Comparison of ENCODE assay signal across 8 cellular contexts in the genomic region with DNA sequence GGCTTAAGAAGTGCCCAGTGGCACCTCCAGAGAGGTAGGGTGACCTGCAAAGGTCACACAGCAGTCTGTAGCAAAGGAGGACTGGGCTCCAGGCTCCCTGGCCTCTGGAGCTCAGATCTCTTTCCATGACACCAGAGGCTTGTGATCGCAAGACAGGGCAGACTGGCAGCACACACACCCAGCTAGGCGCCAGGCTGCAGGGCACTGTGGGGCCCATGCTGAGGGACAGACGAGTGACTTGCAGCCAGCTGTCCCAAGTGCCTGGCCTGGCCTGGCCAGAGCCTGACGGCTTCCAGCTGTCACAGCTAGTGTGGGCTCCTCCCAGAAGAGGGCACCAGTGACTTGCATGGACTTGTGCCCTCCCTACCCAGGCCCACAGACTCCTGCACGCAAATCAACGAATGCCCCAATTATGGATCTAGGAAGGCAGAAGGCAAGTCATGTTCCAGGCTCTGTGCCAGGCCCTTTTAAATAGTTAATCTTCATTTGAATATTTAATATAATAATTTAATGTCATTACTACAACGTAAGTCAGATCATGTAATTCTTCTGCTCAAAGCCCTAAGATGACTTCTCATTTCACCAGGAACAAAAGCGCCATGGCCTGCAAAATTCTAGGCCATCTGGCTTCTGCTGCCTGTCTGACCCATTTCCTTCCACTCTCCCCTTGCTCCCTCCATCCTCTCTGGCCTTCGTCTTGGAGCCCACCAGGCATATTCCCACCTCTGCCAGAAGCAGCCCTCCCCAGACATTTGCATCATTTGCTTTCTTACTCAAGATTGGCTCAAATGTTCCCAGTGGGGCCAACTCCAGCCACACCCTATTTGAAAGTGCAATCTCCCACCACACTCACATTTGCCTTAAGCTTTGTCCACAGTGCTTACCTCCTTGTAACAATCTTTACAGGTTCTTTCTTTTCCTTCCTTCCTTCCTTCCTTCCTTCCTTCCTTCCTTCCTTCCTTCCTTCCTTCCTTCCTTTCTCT. TPM values are rescaled to one million over a fixed set of nuclear protein-coding genes. Genes with fewer than 3 reads are reported as not detected.
DNase-seq lines count a peak whose midpoint lies in the region; ATAC-seq, FAIRE-seq and TF ChIP-seq lines count a peak whose summit lies in the region.

No MANE protein-coding gene starts in this region.

- no peak for FAIRE-seq in endothelial cell of umbilical vein (lab: Jason Lieb, UNC)
- FAIRE-seq in GM12891 (lab: Jason Lieb, UNC): no peak

- intact Hi-C loops in endothelial cell of umbilical vein (cut with micrococcal nuclease) (loop anchor here (1.0 kb wide), 1 partner anchor 13 kb away; the partner anchor contains the start of gene DES), prostate gland (cut with DNase I) (loop anchor here (1.0 kb wide), 1 partner anchor 26 kb away; no protein-coding TSS in a partner anchor)

- no peak overlapping the region for H3K9ac ChIP-seq in endothelial cell of umbilical vein (replicated peaks; ENCODE audit: extremely low read depth, insufficient read depth, low read length)

- H3K9me1 ChIP-seq in endothelial cell of umbilical vein (replicated peaks; ENCODE audit: control insufficient read depth, extremely low read depth, insufficient read depth, low read length): no peaks in the 10 kb centered on the region

- peak; percentile 23 for TF ChIP-seq CTCF in GM10266 (IDR thresholded peaks at IDR 0.05; ENCODE audit: control insufficient read depth, insufficient read depth, low read depth, missing control alignments)
- peak in 1 of 2 donors; percentile 40 for TF ChIP-seq CTCF in endothelial cell of umbilical vein (IDR thresholded peaks at IDR 0.05; ENCODE audit: extremely low read depth in 1 of 2, insufficient read depth in 1 of 2, low read depth in 1 of 2, low read length in 2 of 2)
- TF ChIP-seq CTCF in prostate gland (IDR thresholded peaks at IDR 0.05): peak in 3 of 4 experiments; percentile 8 to 50 (median 36)

- ATAC-seq in HG03378 (IDR thresholded peaks at IDR 0.05; ENCODE audit: unreplicated experiment) (no peak), HG02938 (IDR thresholded peaks at IDR 0.05; ENCODE audit: unreplicated experiment) (no peak)

- H3K4me1 ChIP-seq in endothelial cell of umbilical vein (ENCODE audit: control insufficient read depth, extremely low read depth, insufficient read depth, low read length) (no peaks in the 10 kb centered on the region), prostate gland (replicated peaks) (no peaks in the 10 kb centered on the region)

- no peak overlapping the region for H2AFZ ChIP-seq in endothelial cell of umbilical vein (ENCODE audit: low read depth, low read length)

- DNase-seq in GM10266 (ENCODE audit: extremely low spot score) (no peak), NCI-H69 (lab: John Stamatoyannopoulos, UW) (peak; percentile 38), endothelial cell of umbilical vein (ENCODE audit: low read depth, low spot score) (peak; percentile 27), prostate gland (ENCODE audit: low spot score) (no peak), mucosa of gallbladder (ENCODE audit: low spot score) (no peak), GM12891 (ENCODE audit: insufficient read length, low spot score) (no peak)

- CTCF ChIA-PET in endothelial cell of umbilical vein (lab: Charles Lee): interaction anchor here (0.9 to 1.6 kb wide), 6 partner anchors 28 to 212 kb away, joined by 3 to 25 read pairs (median 5); a partner anchor contains a TSS

- no peaks in the 10 kb centered on the region for H3K79me2 ChIP-seq in endothelial cell of umbilical vein (ENCODE audit: control insufficient read depth, insufficient read depth, low read length)

- WGBS in prostate gland: 41% methylated on average over 9 of the region's 9 CpGs

- no peaks in the 10 kb centered on the region for H4K20me1 ChIP-seq in endothelial cell of umbilical vein (replicated peaks; ENCODE audit: control insufficient read depth, extremely low read depth, insufficient read depth, low read length)

- no peak overlapping the region for H3K27ac ChIP-seq in endothelial cell of umbilical vein (ENCODE audit: insufficient read depth, low read depth, low read length)
- no peak overlapping the region for H3K27ac ChIP-seq in prostate gland

- TF ChIP-seq POLR2A in endothelial cell of umbilical vein (IDR thresholded peaks at IDR 0.05; ENCODE audit: low read depth, low read length) (no peak), prostate gland (IDR thresholded peaks at IDR 0.05) (no peak), GM12891 (IDR thresholded peaks at IDR 0.05; ENCODE audit: low read depth, low read length) (no peak)

- H3K4me2 ChIP-seq in endothelial cell of umbilical vein (ENCODE audit: insufficient read depth, low read length): no peak overlapping the region

- dilution Hi-C loops in endothelial cell of umbilical vein (cut with MboI; ENCODE audit: extremely low pct_ligation_motif_present, low sequenced_read_pairs): no loop called here

- no peaks in the 10 kb centered on the region for H3K9me3 ChIP-seq in endothelial cell of umbilical vein (replicated peaks; ENCODE audit: control insufficient read depth, insufficient read depth, low read length)
- H3K9me3 ChIP-seq in prostate gland: no peaks in the 10 kb centered on the region

- H3K36me3 ChIP-seq in endothelial cell of umbilical vein (ENCODE audit: control insufficient read depth in 2 of 2, extremely low read depth in 1 of 2, insufficient read depth in 2 of 2, low read length in 2 of 2): no peaks in the 10 kb centered on the region
- H3K36me3 ChIP-seq in prostate gland: no peaks in the 10 kb centered on the region

- BruUV-seq in endothelial cell of umbilical vein (replicated peaks; lab: Mats Ljungman, UMichigan): no TSS peak

- H3K27me3 ChIP-seq in endothelial cell of umbilical vein (ENCODE audit: control insufficient read depth in 2 of 2, insufficient read depth in 2 of 2, low read length in 2 of 2): peaks cover 16 to 20% of the 10 kb centered on the region in 2 experiments
- no peaks in the 10 kb centered on the region for H3K27me3 ChIP-seq in prostate gland (replicated peaks; ENCODE audit: insufficient read depth)

- H3K4me3 ChIP-seq in endothelial cell of umbilical vein (replicated peaks in 1 of 3; ENCODE audit: insufficient read depth in 1 of 3, low read depth in 1 of 3, low read length in 3 of 3) (no peak overlapping the region), prostate gland (no peak overlapping the region)

- POLR2A ChIA-PET in endothelial cell of umbilical vein (lab: Charles Lee): interaction anchor here (0.6 kb wide), 1 partner anchor 42 kb away, joined by 3 read pairs; no protein-coding TSS in a partner anchor

TF ChIP-seq in endothelial cell of umbilical vein, 7 proteins besides CTCF, POLR2A, EP300 and RAD21 (continues in another document):
- TF ChIP-seq EZH2 (IDR thresholded peaks at IDR 0.05; ENCODE audit: borderline replicate concordance, low read depth, low read length, severe bottlenecking): no peak
- no peak for TF ChIP-seq GATA2 (IDR thresholded peaks at IDR 0.05; ENCODE audit: insufficient read depth, insufficient read length, low read depth, low read length)
- no peak for TF ChIP-seq POLR2AphosphoS5 (IDR thresholded peaks at IDR 0.05; ENCODE audit: insufficient read depth, low read depth, low read length)
- TF ChIP-seq JUN (IDR thresholded peaks at IDR 0.05; ENCODE audit: borderline replicate concordance, insufficient read depth, insufficient read length, low read depth): no peak

TF ChIP-seq in GM12891, 5 proteins besides CTCF, POLR2A, EP300 and RAD21:
- TF ChIP-seq POLR2AphosphoS5 (IDR thresholded peaks at IDR 0.05; ENCODE audit: low read depth, low read length): no peak
- no peak for TF ChIP-seq TAF1 (IDR thresholded peaks at IDR 0.05; ENCODE audit: low read depth, low read length)
- TF ChIP-seq POU2F2 (IDR thresholded peaks at IDR 0.05; ENCODE audit: low read depth, low read length): no peak
- no peak for TF ChIP-seq SPI1 (IDR thresholded peaks at IDR 0.05; ENCODE audit: low read depth, low read length)
- TF ChIP-seq PAX5 (IDR thresholded peaks at IDR 0.05; ENCODE audit: insufficient read depth, low read length, severe bottlenecking): no peak

RNA-seq across cellular contexts. Expression of gene SPEG, which starts 3.7 kb away (rescaled TPM):
- 0.21 and 0.84 TPM in 2 replicates for total RNA-seq in endothelial cell of umbilical vein
- 3.5 TPM in 2 replicates for polyA plus RNA-seq in endothelial cell of umbilical vein
- polyA plus RNA-seq in endothelial cell of umbilical vein (2011; cell fraction: cytosol; rRNA removed): 0.94 and 2.1 TPM in 2 replicates
- 18.2 and 18.7 TPM in 2 replicates for polyA plus RNA-seq in endothelial cell of umbilical vein (2011; cell fraction: nucleus; rRNA removed)
- polyA plus RNA-seq in endothelial cell of umbilical vein (2012): 1.0 and 2.6 TPM in 2 replicates
- polyA minus RNA-seq in endothelial cell of umbilical vein: 3.6 and 5.6 TPM in 2 replicates
- polyA minus RNA-seq in endothelial cell of umbilical vein (2011; cell fraction: cytosol; rRNA and poly(A)+ RNA removed): 1.7 TPM
- polyA minus RNA-seq in endothelial cell of umbilical vein (2011; cell fraction: nucleus; rRNA and poly(A)+ RNA removed): 4.4 and 11.4 TPM in 2 replicates
- total RNA-seq in prostate gland: 10 to 100 TPM; 30.7 to 53.4 TPM
- total RNA-seq in mucosa of gallbladder: 80.5 TPM
- not detected for polyA plus RNA-seq in GM12891 (2012; ENCODE audit: low read depth, missing spikeins)

RNA-seq across cellular contexts. Expression of gene DES, which starts 12.7 kb away (rescaled TPM):
- not detected in 2 replicates for total RNA-seq in endothelial cell of umbilical vein
- polyA plus RNA-seq in endothelial cell of umbilical vein: not detected in 2 replicates
- polyA plus RNA-seq in endothelial cell of umbilical vein (2011; cell fraction: cytosol; rRNA removed): not detected in 2 replicates
- not detected in 2 replicates for polyA plus RNA-seq in endothelial cell of umbilical vein (2011; cell fraction: nucleus; rRNA removed)
- polyA plus RNA-seq in endothelial cell of umbilical vein (2012): not detected in 2 replicates
- 1.7 TPM in 1 of 2 replicates, not detected in the other for polyA minus RNA-seq in endothelial cell of umbilical vein
- 1.1 TPM for polyA minus RNA-seq in endothelial cell of umbilical vein (2011; cell fraction: cytosol; rRNA and poly(A)+ RNA removed)
- not detected in 2 replicates for polyA minus RNA-seq in endothelial cell of umbilical vein (2011; cell fraction: nucleus; rRNA and poly(A)+ RNA removed)
- total RNA-seq in prostate gland: 1,000 to 10,000 TPM; 1,584 to 1,742 TPM
- total RNA-seq in mucosa of gallbladder: 3,602 TPM
- not detected for polyA plus RNA-seq in GM12891 (2012; ENCODE audit: low read depth, missing spikeins)

RNA-seq across cellular contexts. Expression of gene DNPEP, which starts 43.2 kb away (rescaled TPM):
- 40.4 and 43.1 TPM in 2 replicates for total RNA-seq in endothelial cell of umbilical vein
- 77.5 and 83.2 TPM in 2 replicates for polyA plus RNA-seq in endothelial cell of umbilical vein
- polyA plus RNA-seq in endothelial cell of umbilical vein (2011; cell fraction: cytosol; rRNA removed): 47.7 and 52.1 TPM in 2 replicates
- polyA plus RNA-seq in endothelial cell of umbilical vein (2011; cell fraction: nucleus; rRNA removed): 117 and 134 TPM in 2 replicates
- polyA plus RNA-seq in endothelial cell of umbilical vein (2012): 51.3 and 76.1 TPM in 2 replicates
- 48.5 and 59.5 TPM in 2 replicates for polyA minus RNA-seq in endothelial cell of umbilical vein
- 29.0 TPM for polyA minus RNA-seq in endothelial cell of umbilical vein (2011; cell fraction: cytosol; rRNA and poly(A)+ RNA removed)
- 39.2 and 40.3 TPM in 2 replicates for polyA minus RNA-seq in endothelial cell of umbilical vein (2011; cell fraction: nucleus; rRNA and poly(A)+ RNA removed)
- total RNA-seq in prostate gland: 10 to 100 TPM; 54.1 to 82.4 TPM
- 58.5 TPM for total RNA-seq in mucosa of gallbladder
- 50.7 TPM for polyA plus RNA-seq in GM12891 (2012; ENCODE audit: low read depth, missing spikeins)

Comparison
In these comparisons a context has a peak if more than half of its experiments do, and no peak if none do; other contexts are left out.
1. DNase-seq: peak in NCI-H69 (single experiment) and endothelial cell of umbilical vein (single experiment); none in GM10266 (single experiment), prostate gland (single experiment), mucosa of gallbladder (single experiment) and GM12891 (single experiment).
2. RNA of gene SPEG, which starts 3.7 kb away (total RNA-seq): 80.5 TPM in mucosa of gallbladder (single experiment) and 30.7 to 53.4 TPM in prostate gland; 0.21 to 0.84 TPM in endothelial cell of umbilical vein; every median in the first group is over 10 times any median in the second.
3. RNA of gene DES, which starts 12.7 kb away (total RNA-seq): 3,602 TPM in mucosa of gallbladder (single experiment) and 1,584 to 1,742 TPM in prostate gland; not detected in endothelial cell of umbilical vein; every median in the first group is over 1,000 times any median in the second.